In the genomic region with DNA sequence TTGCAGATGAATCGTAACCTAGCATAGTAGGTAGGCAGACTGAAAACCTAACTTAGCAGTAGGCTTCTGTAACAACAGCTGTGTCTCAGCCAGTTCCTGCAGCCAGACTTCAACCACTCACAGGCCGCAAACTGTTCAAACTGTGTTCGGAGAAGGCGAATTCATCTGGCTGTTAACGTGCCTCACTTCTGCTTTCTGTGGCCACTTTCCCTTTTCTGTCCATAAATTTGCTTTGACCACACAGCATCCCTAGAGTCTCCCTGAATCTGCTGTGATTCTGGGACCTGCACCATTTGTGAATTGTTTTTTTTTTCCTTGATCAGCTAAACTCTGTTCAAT, we compare ENCODE assay signal across 16 cellular contexts. TPM values are rescaled to one million over a fixed set of nuclear protein-coding genes. Genes with fewer than 3 reads are reported as not detected.
A peak's percentile ranks its signal among the peaks of the same experiment; 100 is the strongest.
DNase-seq lines count a peak whose midpoint lies in the region; ATAC-seq, FAIRE-seq and TF ChIP-seq lines count a peak whose summit lies in the region.
"Had no signal": no experiment of that assay in that cellular context is flagged by ENCODE, and none has a peak within 500 bp of the region (broad histone marks: within the 10 kb centered on the region; RNA-seq: fewer than 3 reads in every experiment).

No MANE protein-coding gene starts in this region.

- in situ Hi-C loops in HAP-1 (cut with MboI; ENCODE audit: low sequenced_read_pairs) = no loop called here

- no peaks in the 10 kb centered on the region for H3K4me1 ChIP-seq in HAP-1

- no peak for FAIRE-seq in frontal cortex (lab: Jason Lieb, UNC)
- FAIRE-seq: keratinocyte had no signal

- DNase-seq in GM06990 (ENCODE audit: extremely low read depth, insufficient read length) (peak; percentile 49), SKM-1 treated with dmso at 0.1 percent for 144 hours (lab: John Stamatoyannopoulos, UW; ENCODE audit: unreplicated experiment) (peak; percentile 60), frontal cortex (ENCODE audit: low spot score in 2 of 2) (no peak), HAP-1 (ENCODE audit: low spot score in 2 of 2) (no peak)
- DNase-seq: NCI-H1694 treated with DMSO at 0.1 percent for 48 hours; ovary; stimulated activated CD4-positive, alpha-beta T cell treated with anti-CD3 and anti-CD28 coated beads, Interleukin-4, amount 100 ng/mL, for 24 hours had no signal

- H3K27me3 ChIP-seq in GM06990 (replicated peaks; ENCODE audit: control insufficient read depth, insufficient read depth, low read length) (no peaks in the 10 kb centered on the region), HAP-1 (ENCODE audit: low read depth) (no peaks in the 10 kb centered on the region)
- H3K27me3 ChIP-seq: ovary had no signal

- H3K36me3 ChIP-seq in GM06990 (ENCODE audit: control insufficient read depth, insufficient read depth, low read length) = no peaks in the 10 kb centered on the region
- no peaks in the 10 kb centered on the region for H3K36me3 ChIP-seq in HAP-1 (replicated peaks)
- H3K36me3 ChIP-seq: ovary had no signal

- H3K9me3 ChIP-seq in HAP-1 = peaks cover 9% of the 10 kb centered on the region
- H3K9me3 ChIP-seq: ovary had no signal

- no peak for TF ChIP-seq CTCF in GM06990 (IDR thresholded peaks at IDR 0.05; ENCODE audit: insufficient read depth, low read length, poor library complexity, severe bottlenecking)

- ATAC-seq in GM19463 (IDR thresholded peaks at IDR 0.05; ENCODE audit: unreplicated experiment) (peak; percentile 71), HG03139 (IDR thresholded peaks at IDR 0.05; ENCODE audit: unreplicated experiment) (peak; percentile 67), GM21515 (IDR thresholded peaks at IDR 0.05; ENCODE audit: unreplicated experiment) (no peak), HG02885 (IDR thresholded peaks at IDR 0.05; ENCODE audit: poor library complexity, unreplicated experiment) (no peak)

- H3K4me3 ChIP-seq in GM06990 (replicated peaks; ENCODE audit: low read depth, low read length) (no peak overlapping the region), HAP-1 (no peak overlapping the region)
- H3K4me3 ChIP-seq: ovary had no signal

RNA-seq across cellular contexts. Expression of a gene that starts 15.3 kb away (rescaled TPM):
- total RNA-seq in frontal cortex = not detected
- total RNA-seq: cardiac septum, Daoy, HT-29, ovary, RPMI7951 had no signal

RNA-seq across cellular contexts. Expression of a gene that starts 15.4 kb away (rescaled TPM):
- total RNA-seq in frontal cortex = 50.1 TPM

Comparison
In these comparisons a context has a peak if more than half of its experiments do, and no peak if none do; other contexts are left out.
1. DNase-seq: peak in GM06990 (single experiment) and SKM-1 treated with dmso at 0.1 percent for 144 hours (single experiment); none in frontal cortex (0 of 2) and HAP-1 (0 of 2).
2. ATAC-seq: peak in GM19463 (single experiment) and HG03139 (single experiment); none in GM21515 (single experiment) and HG02885 (single experiment).